8 cellular contexts compared by ENCODE assay signal in genomic region chr15:55507567-55507966, GRCh38. TPM values are rescaled to one million over a fixed set of nuclear protein-coding genes. Genes with fewer than 3 reads are reported as not detected.
"Had no signal": no experiment of that assay in that cellular context is flagged by ENCODE, and none has a peak within 500 bp of the region (broad histone marks: within the 10 kb centered on the region; RNA-seq: fewer than 3 reads in every experiment).

No MANE protein-coding gene starts in this region.

- ATAC-seq: HepG2, K562 had no signal

- H3K27ac ChIP-seq: HL-60 had no signal

- H3K4me3 ChIP-seq: K562 had no signal

- DNase-seq: IMR-90, KBM-7, KG1 had no signal

- FAIRE-seq: HepG2, HTR-8/SVneo, K562 had no signal

RNA-seq across cellular contexts. Expression of gene DNAAF4, which starts 0.5 kb away (rescaled TPM):
- polyA plus RNA-seq: IgD-negative memory B cell had no signal
